Comparison of ENCODE assay signal across 27 cellular contexts in the genomic region with DNA sequence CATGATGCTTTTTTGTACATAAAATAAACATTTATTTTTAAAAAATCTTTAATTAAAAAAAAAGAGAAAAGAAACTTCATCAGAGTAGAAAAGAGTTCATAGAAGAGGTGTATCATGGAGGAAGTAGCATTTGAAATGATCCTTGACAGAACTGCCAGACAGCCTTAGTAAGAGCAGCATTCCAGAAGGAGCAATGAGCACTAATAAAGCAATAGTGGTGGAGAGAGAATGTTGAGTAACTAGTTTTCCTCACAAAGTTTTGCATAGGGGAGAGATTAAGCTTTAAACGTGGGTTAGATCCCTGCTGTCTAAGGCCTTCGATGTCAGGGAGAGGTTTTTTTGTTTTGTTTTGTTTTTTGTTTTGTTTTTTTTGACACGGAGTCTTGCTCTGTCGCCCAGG. TPM values are rescaled to one million over a fixed set of nuclear protein-coding genes. Genes with fewer than 3 reads are reported as not detected.
A peak's percentile ranks its signal among the peaks of the same experiment; 100 is the strongest.
DNase-seq lines count a peak whose midpoint lies in the region; ATAC-seq and TF ChIP-seq lines count a peak whose summit lies in the region.
"Had no signal": no experiment of that assay in that cellular context is flagged by ENCODE, and none has a peak within 500 bp of the region (broad histone marks: within the 10 kb centered on the region; RNA-seq: fewer than 3 reads in every experiment).

No MANE protein-coding gene starts in this region.

- TF ChIP-seq RAD21 in SK-N-SH (IDR thresholded peaks at IDR 0.05; ENCODE audit: low read length), result no peak

- no peaks in the 10 kb centered on the region for H3K9me3 ChIP-seq in SK-N-SH
- H3K9me3 ChIP-seq: BLaER1 treated with 17β-estradiol and CSF1 and Interleukin-3, amounts not matched to agents 10 nM and 100 nM had no signal

- no peaks in the 10 kb centered on the region for H3K4me1 ChIP-seq in SK-N-SH (ENCODE audit: control insufficient read depth in 1 of 2, insufficient read depth in 2 of 2, low read depth in 1 of 2, low read length in 1 of 2)
- H3K4me1 ChIP-seq: BLaER1 treated with 17β-estradiol and CSF1 and Interleukin-3, amounts not matched to agents 10 nM and 100 nM had no signal

- H3K4me3 Mint-ChIP-seq in memory B cell, result no peak overlapping the region
- H3K4me3 Mint-ChIP-seq: CD4-positive, alpha-beta memory T cell; IgD-negative memory B cell had no signal

- POLR2A ChIA-PET in SK-N-SH (lab: Yijun Ruan, JAX), result no interaction called here

- H3K27ac Mint-ChIP-seq in memory B cell, result peak overlapping the region; percentile 2

- H3K27me3 ChIP-seq in SK-N-SH (ENCODE audit: insufficient read depth), result no peaks in the 10 kb centered on the region
- H3K27me3 ChIP-seq: BLaER1 treated with 17β-estradiol and CSF1 and Interleukin-3, amounts not matched to agents 10 nM and 100 nM had no signal

- H3K9me3 Mint-ChIP-seq in memory B cell, result peaks cover 2% of the 10 kb centered on the region
- H3K9me3 Mint-ChIP-seq: CD4-positive, alpha-beta memory T cell; IgD-negative memory B cell had no signal

- H3K4me3 ChIP-seq in AG10803 (ENCODE audit: low read length) (no peak overlapping the region), SK-N-SH (ENCODE audit: low read depth in 2 of 2, low read length in 1 of 2) (no peak overlapping the region)
- H3K4me3 ChIP-seq: BLaER1 treated with 17β-estradiol and CSF1 and Interleukin-3, amounts not matched to agents 10 nM and 100 nM; PC-9 had no signal

- H4K20me1 ChIP-seq in SK-N-SH (ENCODE audit: insufficient read depth), result no peaks in the 10 kb centered on the region
- H4K20me1 ChIP-seq: BLaER1 treated with 17β-estradiol and CSF1 and Interleukin-3, amounts not matched to agents 10 nM and 100 nM had no signal

- DNase-seq in AG10803 (ENCODE audit: low read depth), result peak; percentile 8
- DNase-seq in GM03348 (ENCODE audit: low spot score), result peak; percentile 21
- DNase-seq in amniotic epithelial cell (ENCODE audit: low read depth), result peak; percentile 32
- DNase-seq in memory B cell (ENCODE audit: low spot score in 2 of 2), result no peak
- no peak for DNase-seq in SK-N-SH
- DNase-seq in NCI-H1417 treated with DMSO at 0.1 percent for 48 hours (lab: John Stamatoyannopoulos, UW), result no peak
- DNase-seq in activated CD4-positive, alpha-beta T cell treated with anti-CD3 and anti-CD28 coated beads for 4 hours, result no peak
- DNase-seq: 8988T; ACHN; AML-193; CD4-positive, alpha-beta memory T cell; COR-L47; Karpas-422; NCI-H1092; NCI-H1436; NCI-H187; NCI-H446 treated with DMSO at 0.1 percent for 48 hours; NCI-H82; NK-92 treated with Interleukin-12 subunit alpha and Interleukin-12 subunit beta, amount 100 ng/mL, for 24 hours; Right ventricle myocardium superior; T-helper 1 cell had no signal

- WGBS in SK-N-SH (ENCODE audit: low lambda C conversion rate), result 78% methylated on average over 4 of the region's 4 CpGs

- ATAC-seq in memory B cell (ENCODE audit: low read depth), result no peak
- no peak for ATAC-seq in GM19452 (IDR thresholded peaks at IDR 0.05; ENCODE audit: unreplicated experiment)
- ATAC-seq: HCT116 had no signal

- no peaks in the 10 kb centered on the region for H3K36me3 Mint-ChIP-seq in memory B cell
- H3K36me3 Mint-ChIP-seq: CD4-positive, alpha-beta memory T cell; IgD-negative memory B cell had no signal

- H3K27ac ChIP-seq in SK-N-SH (ENCODE audit: low read depth in 2 of 2, low read length in 1 of 2), result no peak overlapping the region
- H3K27ac ChIP-seq: BLaER1 treated with 17β-estradiol and CSF1 and Interleukin-3, amounts not matched to agents 10 nM and 100 nM; HL-60; PC-9 had no signal

- no peak overlapping the region for H2AFZ ChIP-seq in SK-N-SH (ENCODE audit: low read depth)
- H2AFZ ChIP-seq: PC-9 had no signal

- CTCF ChIA-PET in SK-N-SH (lab: Yijun Ruan, JAX), result interaction anchor here (0.6 kb wide), 1 partner anchor 29 kb away, joined by 3 read pairs; no protein-coding TSS in a partner anchor

- no peak for TF ChIP-seq EP300 in SK-N-SH (IDR thresholded peaks at IDR 0.05; ENCODE audit: borderline replicate concordance in 1 of 2, low read depth in 1 of 2, low read length in 1 of 2)

- H3K9me2 ChIP-seq in SK-N-SH, result no peaks in the 10 kb centered on the region

- H3K36me3 ChIP-seq in SK-N-SH (replicated peaks in 1 of 2; ENCODE audit: control insufficient read depth in 1 of 2, insufficient read depth in 2 of 2, low read length in 1 of 2), result no peaks in the 10 kb centered on the region
- H3K36me3 ChIP-seq: BLaER1 treated with 17β-estradiol and CSF1 and Interleukin-3, amounts not matched to agents 10 nM and 100 nM had no signal

- H3K4me2 ChIP-seq in SK-N-SH, result no peak overlapping the region
- H3K4me2 ChIP-seq: BLaER1 treated with 17β-estradiol and CSF1 and Interleukin-3, amounts not matched to agents 10 nM and 100 nM; PC-9 had no signal

- H3F3A ChIP-seq in SK-N-SH (replicated peaks; ENCODE audit: insufficient read depth), result no peaks in the 10 kb centered on the region

- peaks cover 4% of the 10 kb centered on the region for H3K4me1 Mint-ChIP-seq in memory B cell

- no peaks in the 10 kb centered on the region for H3K79me2 ChIP-seq in SK-N-SH (ENCODE audit: insufficient read depth)

- no peak for TF ChIP-seq CTCF in AG10803 (conservative IDR thresholded peaks at IDR 0.05; ENCODE audit: low read length)
- TF ChIP-seq CTCF in SK-N-SH (IDR thresholded peaks at IDR 0.05), result no peak

- H3K9ac ChIP-seq in SK-N-SH, result no peak overlapping the region
- H3K9ac ChIP-seq: BLaER1 treated with 17β-estradiol and CSF1 and Interleukin-3, amounts not matched to agents 10 nM and 100 nM had no signal

- H3K27me3 Mint-ChIP-seq in memory B cell, result no peaks in the 10 kb centered on the region
- H3K27me3 Mint-ChIP-seq: CD4-positive, alpha-beta memory T cell; IgD-negative memory B cell had no signal

TF ChIP-seq in SK-N-SH, 30 proteins besides CTCF, POLR2A, EP300 and RAD21:
- TF ChIP-seq GATA2 (CRISPR knock-in tag; IDR thresholded peaks at IDR 0.05) (no peak), RXRA (IDR thresholded peaks at IDR 0.05; ENCODE audit: borderline replicate concordance, low read depth) (no peak), CHD2 (IDR thresholded peaks at IDR 0.05; ENCODE audit: low read length, partially characterized antibody) (no peak), FOSL2 (IDR thresholded peaks at IDR 0.05; ENCODE audit: borderline replicate concordance, low read depth) (no peak), RCOR1 (IDR thresholded peaks at IDR 0.05; ENCODE audit: low read length) (no peak)
- TF ChIP-seq, protein P1, sequence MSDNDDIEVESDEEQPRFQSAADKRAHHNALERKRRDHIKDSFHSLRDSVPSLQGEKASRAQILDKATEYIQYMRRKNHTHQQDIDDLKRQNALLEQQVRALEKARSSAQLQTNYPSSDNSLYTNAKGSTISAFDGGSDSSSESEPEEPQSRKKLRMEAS (IDR thresholded peaks at IDR 0.05; ENCODE audit: low read depth), result no peak

RNA-seq across cellular contexts. Expression of a gene that starts 29.8 kb away (rescaled TPM):
- 18.7 and 19.4 TPM in 2 replicates for polyA plus RNA-seq in SK-N-SH (2012; rRNA removed)
- polyA plus RNA-seq in SK-N-SH (2012; cell fraction: cytosol; rRNA removed), result 19.9 and 23.3 TPM in 2 replicates
- polyA plus RNA-seq in SK-N-SH (2012; cell fraction: nucleus; rRNA removed), result 9.5 and 10.2 TPM in 2 replicates

RNA-seq across cellular contexts. Expression of a gene that starts 56.4 kb away (rescaled TPM):
- polyA plus RNA-seq in SK-N-SH (2012; rRNA removed), result 8.7 and 10.0 TPM in 2 replicates
- 12.3 and 13.0 TPM in 2 replicates for polyA plus RNA-seq in SK-N-SH (2012; cell fraction: cytosol; rRNA removed)
- 9.4 and 13.2 TPM in 2 replicates for polyA plus RNA-seq in SK-N-SH (2012; cell fraction: nucleus; rRNA removed)

Comparison
In these comparisons a context has a peak if more than half of its experiments do, and no peak if none do; other contexts are left out.
1. DNase-seq: peak in AG10803 (single experiment), GM03348 (single experiment) and amniotic epithelial cell (single experiment); none in memory B cell (0 of 2), SK-N-SH (single experiment), NCI-H1417 treated with DMSO at 0.1 percent for 48 hours (single experiment) and activated CD4-positive, alpha-beta T cell treated with anti-CD3 and anti-CD28 coated beads for 4 hours (0 of 2).